ENCODE assay signal across 1 cellular context in the genomic region with DNA sequence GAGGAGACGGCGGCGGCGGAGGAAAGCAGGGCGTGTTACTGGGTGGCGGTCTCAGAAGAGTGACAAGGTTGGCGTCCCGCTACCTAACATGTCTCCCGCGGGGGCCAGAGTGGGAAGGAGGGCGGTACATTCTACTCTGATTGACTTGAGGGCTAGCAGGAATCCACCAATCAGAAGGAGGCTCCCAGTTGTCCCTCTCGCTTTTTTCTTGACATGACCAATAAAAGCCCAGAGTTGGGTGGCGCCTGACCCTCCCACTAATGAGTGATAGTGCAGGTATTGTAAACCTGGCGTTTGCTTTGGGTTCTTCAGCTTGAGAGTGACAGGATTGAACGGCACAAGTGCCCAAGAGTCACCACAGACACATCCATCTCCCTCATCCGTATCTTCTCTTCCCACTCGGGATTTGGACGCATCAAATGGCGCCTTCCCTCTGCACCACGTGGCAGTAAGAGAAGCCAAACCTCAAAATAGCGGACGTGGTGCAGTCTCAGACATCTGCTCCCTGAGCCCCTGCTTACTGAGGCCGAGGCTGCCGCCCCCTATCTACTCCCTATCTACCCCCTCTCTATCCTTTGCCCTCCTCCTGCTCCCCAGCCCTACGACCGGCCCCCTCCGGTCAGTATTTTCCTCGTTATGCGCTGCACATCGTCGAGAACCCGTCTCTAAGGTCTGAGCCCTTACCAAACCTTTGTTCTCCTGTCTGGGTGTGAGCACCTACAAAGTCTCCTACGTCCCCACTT.
TF ChIP-seq lines count a peak whose summit lies in the region.

No MANE protein-coding gene starts in this region.

TF ChIP-seq in HepG2, 621 proteins besides CTCF, POLR2A, EP300 and RAD21 (continued from another document and continues in another):
- TF ChIP-seq, protein P1, sequence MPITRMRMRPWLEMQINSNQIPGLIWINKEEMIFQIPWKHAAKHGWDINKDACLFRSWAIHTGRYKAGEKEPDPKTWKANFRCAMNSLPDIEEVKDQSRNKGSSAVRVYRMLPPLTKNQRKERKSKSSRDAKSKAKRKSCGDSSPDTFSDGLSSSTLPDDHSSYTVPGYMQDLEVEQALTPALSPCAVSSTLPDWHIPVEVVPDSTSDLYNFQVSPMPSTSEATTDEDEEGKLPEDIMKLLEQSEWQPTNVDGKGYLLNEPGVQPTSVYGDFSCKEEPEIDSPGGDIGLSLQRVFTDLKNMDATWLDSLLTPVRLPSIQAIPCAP (CRISPR knock-in tag; IDR thresholded peaks at IDR 0.05; ENCODE audit: low read depth): 0 out of 2 replicates have a peak, but pooled peaks have one; percentile 64
- TF ChIP-seq KMT2A (CRISPR knock-in tag; IDR thresholded peaks at IDR 0.05) (peak; percentile 67; the same call in 1 of the 2 replicates), NFE2L2 (IDR thresholded peaks at IDR 0.05; ENCODE audit: low read length) (peak; percentile 40; the same call in 1 of the 2 replicates), U2AF1 (optimal IDR thresholded peaks at IDR 0.05; ENCODE audit: low read depth, low read length) (peak; percentile 69), FOXO1 (CRISPR knock-in tag; IDR thresholded peaks at IDR 0.05) (peak; percentile 15), SOX13 (IDR thresholded peaks at IDR 0.05) (no peak), SOX13 (CRISPR knock-in tag; conservative IDR thresholded peaks at IDR 0.05 in 1 of 2, IDR thresholded peaks at IDR 0.05 in 1 of 2) (0 out of 4 replicates have a peak, but pooled peaks of 1 of the 2 experiments have one; percentile 3), PHF5A (CRISPR knock-in tag; IDR thresholded peaks at IDR 0.05; ENCODE audit: low read depth, unreplicated experiment) (no peak), RCOR2 (CRISPR knock-in tag; IDR thresholded peaks at IDR 0.05) (peak; percentile 6; the same call in 1 of the 2 replicates), KDM4B (CRISPR knock-in tag; IDR thresholded peaks at IDR 0.05) (peak; percentile 30), RNF2 (conservative IDR thresholded peaks at IDR 0.05; ENCODE audit: low read depth) (0 out of 2 replicates have a peak, but pooled peaks have one; percentile 25), KDM5B (CRISPR knock-in tag; IDR thresholded peaks at IDR 0.05; ENCODE audit: borderline replicate concordance) (0 out of 2 replicates have a peak, but pooled peaks have one; percentile 12), FOSL2 (CRISPR knock-in tag; IDR thresholded peaks at IDR 0.05) (peak; percentile 20; the same call in 1 of the 2 replicates), AHR (CRISPR knock-in tag; IDR thresholded peaks at IDR 0.05) (peak; percentile 81; the same call in 1 of the 2 replicates), ZSCAN31 (CRISPR knock-in tag; IDR thresholded peaks at IDR 0.05; ENCODE audit: low read depth) (peak; percentile 15), CBFB (CRISPR knock-in tag; IDR thresholded peaks at IDR 0.05) (no peak), ZBTB20 (CRISPR knock-in tag; IDR thresholded peaks at IDR 0.05; ENCODE audit: borderline replicate concordance, low read depth) (peak; percentile 64; the same call in 1 of the 2 replicates), ZNF558 (CRISPR knock-in tag; IDR thresholded peaks at IDR 0.05; ENCODE audit: borderline replicate concordance) (no peak; the same call in 1 of the 2 replicates), ZNF788 (CRISPR knock-in tag; IDR thresholded peaks at IDR 0.05; ENCODE audit: borderline replicate concordance) (no peak), HOXA3 (CRISPR knock-in tag; IDR thresholded peaks at IDR 0.05) (peak; percentile 26; the same call in 1 of the 2 replicates), ZNF891 (CRISPR knock-in tag; IDR thresholded peaks at IDR 0.05) (no peak), GLI4 (CRISPR knock-in tag; IDR thresholded peaks at IDR 0.05; ENCODE audit: borderline replicate concordance) (no peak), ASH2L (IDR thresholded peaks at IDR 0.05; ENCODE audit: insufficient read length, low read depth, low read length) (peak; percentile 44), ZNF781 (CRISPR knock-in tag; IDR thresholded peaks at IDR 0.05; ENCODE audit: borderline replicate concordance, not compliant biosample characterization) (peak; percentile 62), TP53 (CRISPR knock-in tag; conservative IDR thresholded peaks at IDR 0.05) (no peak), CHD4 (IDR thresholded peaks at IDR 0.05; ENCODE audit: borderline replicate concordance, low read length) (no peak), ZNF441 (CRISPR knock-in tag; IDR thresholded peaks at IDR 0.05; ENCODE audit: borderline replicate concordance) (peak; percentile 10; the same call in 1 of the 2 replicates), ZNF331 (CRISPR knock-in tag; IDR thresholded peaks at IDR 0.05) (peak; percentile 20; the same call in 1 of the 2 replicates), ZNF749 (CRISPR knock-in tag; IDR thresholded peaks at IDR 0.05; ENCODE audit: borderline replicate concordance) (peak; percentile 86; the same call in 1 of the 2 replicates), YEATS4 (CRISPR knock-in tag; IDR thresholded peaks at IDR 0.05; ENCODE audit: borderline replicate concordance) (peak; percentile 85)
- TF ChIP-seq, protein P2, sequence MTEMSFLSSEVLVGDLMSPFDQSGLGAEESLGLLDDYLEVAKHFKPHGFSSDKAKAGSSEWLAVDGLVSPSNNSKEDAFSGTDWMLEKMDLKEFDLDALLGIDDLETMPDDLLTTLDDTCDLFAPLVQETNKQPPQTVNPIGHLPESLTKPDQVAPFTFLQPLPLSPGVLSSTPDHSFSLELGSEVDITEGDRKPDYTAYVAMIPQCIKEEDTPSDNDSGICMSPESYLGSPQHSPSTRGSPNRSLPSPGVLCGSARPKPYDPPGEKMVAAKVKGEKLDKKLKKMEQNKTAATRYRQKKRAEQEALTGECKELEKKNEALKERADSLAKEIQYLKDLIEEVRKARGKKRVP (CRISPR knock-in tag; IDR thresholded peaks at IDR 0.05): 0 out of 4 replicates have a peak, but pooled peaks of 1 of the 2 experiments have one; percentile 28
- TF ChIP-seq, protein P3, sequence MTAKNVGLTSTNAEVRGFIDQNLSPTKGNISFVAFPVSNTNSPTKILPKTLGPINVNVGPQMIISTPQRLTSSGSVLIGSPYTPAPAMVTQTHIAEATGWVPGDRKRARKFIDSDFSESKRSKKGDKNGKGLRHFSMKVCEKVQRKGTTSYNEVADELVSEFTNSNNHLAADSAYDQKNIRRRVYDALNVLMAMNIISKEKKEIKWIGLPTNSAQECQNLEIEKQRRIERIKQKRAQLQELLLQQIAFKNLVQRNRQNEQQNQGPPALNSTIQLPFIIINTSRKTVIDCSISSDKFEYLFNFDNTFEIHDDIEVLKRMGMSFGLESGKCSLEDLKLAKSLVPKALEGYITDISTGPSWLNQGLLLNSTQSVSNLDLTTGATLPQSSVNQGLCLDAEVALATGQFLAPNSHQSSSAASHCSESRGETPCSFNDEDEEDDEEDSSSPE (CRISPR knock-in tag; IDR thresholded peaks at IDR 0.05): peak; percentile 64; the same call in 1 of the 2 replicates
- TF ChIP-seq, protein P4, sequence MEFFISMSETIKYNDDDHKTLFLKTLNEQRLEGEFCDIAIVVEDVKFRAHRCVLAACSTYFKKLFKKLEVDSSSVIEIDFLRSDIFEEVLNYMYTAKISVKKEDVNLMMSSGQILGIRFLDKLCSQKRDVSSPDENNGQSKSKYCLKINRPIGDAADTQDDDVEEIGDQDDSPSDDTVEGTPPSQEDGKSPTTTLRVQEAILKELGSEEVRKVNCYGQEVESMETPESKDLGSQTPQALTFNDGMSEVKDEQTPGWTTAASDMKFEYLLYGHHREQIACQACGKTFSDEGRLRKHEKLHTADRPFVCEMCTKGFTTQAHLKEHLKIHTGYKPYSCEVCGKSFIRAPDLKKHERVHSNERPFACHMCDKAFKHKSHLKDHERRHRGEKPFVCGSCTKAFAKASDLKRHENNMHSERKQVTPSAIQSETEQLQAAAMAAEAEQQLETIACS (CRISPR knock-in tag; IDR thresholded peaks at IDR 0.05): peak; percentile 1; the same call in 1 of the 2 replicates
- TF ChIP-seq, protein P5, sequence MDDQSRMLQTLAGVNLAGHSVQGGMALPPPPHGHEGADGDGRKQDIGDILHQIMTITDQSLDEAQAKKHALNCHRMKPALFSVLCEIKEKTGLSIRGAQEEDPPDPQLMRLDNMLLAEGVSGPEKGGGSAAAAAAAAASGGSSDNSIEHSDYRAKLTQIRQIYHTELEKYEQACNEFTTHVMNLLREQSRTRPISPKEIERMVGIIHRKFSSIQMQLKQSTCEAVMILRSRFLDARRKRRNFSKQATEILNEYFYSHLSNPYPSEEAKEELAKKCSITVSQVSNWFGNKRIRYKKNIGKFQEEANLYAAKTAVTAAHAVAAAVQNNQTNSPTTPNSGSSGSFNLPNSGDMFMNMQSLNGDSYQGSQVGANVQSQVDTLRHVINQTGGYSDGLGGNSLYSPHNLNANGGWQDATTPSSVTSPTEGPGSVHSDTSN (CRISPR knock-in tag; IDR thresholded peaks at IDR 0.05; ENCODE audit: borderline replicate concordance): 0 out of 2 replicates have a peak, but pooled peaks have one; percentile 23
- TF ChIP-seq, protein P6, sequence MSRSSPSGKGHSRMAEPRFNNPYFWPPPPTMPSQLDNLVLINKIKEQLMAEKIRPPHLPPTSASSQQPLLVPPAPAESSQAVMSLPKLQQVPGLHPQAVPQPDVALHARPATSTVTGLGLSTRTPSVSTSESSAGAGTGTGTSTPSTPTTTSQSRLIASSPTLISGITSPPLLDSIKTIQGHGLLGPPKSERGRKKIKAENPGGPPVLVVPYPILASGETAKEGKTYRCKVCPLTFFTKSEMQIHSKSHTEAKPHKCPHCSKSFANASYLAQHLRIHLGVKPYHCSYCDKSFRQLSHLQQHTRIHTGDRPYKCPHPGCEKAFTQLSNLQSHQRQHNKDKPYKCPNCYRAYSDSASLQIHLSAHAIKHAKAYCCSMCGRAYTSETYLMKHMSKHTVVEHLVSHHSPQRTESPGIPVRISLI (CRISPR knock-in tag; IDR thresholded peaks at IDR 0.05; ENCODE audit: borderline replicate concordance): peak; percentile 96
- TF ChIP-seq, protein P7, sequence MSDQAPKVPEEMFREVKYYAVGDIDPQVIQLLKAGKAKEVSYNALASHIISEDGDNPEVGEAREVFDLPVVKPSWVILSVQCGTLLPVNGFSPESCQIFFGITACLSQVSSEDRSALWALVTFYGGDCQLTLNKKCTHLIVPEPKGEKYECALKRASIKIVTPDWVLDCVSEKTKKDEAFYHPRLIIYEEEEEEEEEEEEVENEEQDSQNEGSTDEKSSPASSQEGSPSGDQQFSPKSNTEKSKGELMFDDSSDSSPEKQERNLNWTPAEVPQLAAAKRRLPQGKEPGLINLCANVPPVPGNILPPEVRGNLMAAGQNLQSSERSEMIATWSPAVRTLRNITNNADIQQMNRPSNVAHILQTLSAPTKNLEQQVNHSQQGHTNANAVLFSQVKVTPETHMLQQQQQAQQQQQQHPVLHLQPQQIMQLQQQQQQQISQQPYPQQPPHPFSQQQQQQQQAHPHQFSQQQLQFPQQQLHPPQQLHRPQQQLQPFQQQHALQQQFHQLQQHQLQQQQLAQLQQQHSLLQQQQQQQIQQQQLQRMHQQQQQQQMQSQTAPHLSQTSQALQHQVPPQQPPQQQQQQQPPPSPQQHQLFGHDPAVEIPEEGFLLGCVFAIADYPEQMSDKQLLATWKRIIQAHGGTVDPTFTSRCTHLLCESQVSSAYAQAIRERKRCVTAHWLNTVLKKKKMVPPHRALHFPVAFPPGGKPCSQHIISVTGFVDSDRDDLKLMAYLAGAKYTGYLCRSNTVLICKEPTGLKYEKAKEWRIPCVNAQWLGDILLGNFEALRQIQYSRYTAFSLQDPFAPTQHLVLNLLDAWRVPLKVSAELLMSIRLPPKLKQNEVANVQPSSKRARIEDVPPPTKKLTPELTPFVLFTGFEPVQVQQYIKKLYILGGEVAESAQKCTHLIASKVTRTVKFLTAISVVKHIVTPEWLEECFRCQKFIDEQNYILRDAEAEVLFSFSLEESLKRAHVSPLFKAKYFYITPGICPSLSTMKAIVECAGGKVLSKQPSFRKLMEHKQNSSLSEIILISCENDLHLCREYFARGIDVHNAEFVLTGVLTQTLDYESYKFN (CRISPR knock-in tag; conservative IDR thresholded peaks at IDR 0.05): peak; percentile 12; the same call in 1 of the 2 replicates
- TF ChIP-seq, protein P8, sequence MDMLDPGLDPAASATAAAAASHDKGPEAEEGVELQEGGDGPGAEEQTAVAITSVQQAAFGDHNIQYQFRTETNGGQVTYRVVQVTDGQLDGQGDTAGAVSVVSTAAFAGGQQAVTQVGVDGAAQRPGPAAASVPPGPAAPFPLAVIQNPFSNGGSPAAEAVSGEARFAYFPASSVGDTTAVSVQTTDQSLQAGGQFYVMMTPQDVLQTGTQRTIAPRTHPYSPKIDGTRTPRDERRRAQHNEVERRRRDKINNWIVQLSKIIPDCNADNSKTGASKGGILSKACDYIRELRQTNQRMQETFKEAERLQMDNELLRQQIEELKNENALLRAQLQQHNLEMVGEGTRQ (IDR thresholded peaks at IDR 0.05; ENCODE audit: low read depth, low read length): peak; percentile 18; the same call in 1 of the 2 replicates
- TF ChIP-seq, protein P8 (CRISPR knock-in tag; IDR thresholded peaks at IDR 0.05; ENCODE audit: borderline replicate concordance): 0 out of 2 replicates have a peak, but pooled peaks have one; percentile 14
- TF ChIP-seq, protein P9, sequence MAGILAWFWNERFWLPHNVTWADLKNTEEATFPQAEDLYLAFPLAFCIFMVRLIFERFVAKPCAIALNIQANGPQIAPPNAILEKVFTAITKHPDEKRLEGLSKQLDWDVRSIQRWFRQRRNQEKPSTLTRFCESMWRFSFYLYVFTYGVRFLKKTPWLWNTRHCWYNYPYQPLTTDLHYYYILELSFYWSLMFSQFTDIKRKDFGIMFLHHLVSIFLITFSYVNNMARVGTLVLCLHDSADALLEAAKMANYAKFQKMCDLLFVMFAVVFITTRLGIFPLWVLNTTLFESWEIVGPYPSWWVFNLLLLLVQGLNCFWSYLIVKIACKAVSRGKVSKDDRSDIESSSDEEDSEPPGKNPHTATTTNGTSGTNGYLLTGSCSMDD (CRISPR knock-in tag; IDR thresholded peaks at IDR 0.05): no peak
- TF ChIP-seq, protein P10, sequence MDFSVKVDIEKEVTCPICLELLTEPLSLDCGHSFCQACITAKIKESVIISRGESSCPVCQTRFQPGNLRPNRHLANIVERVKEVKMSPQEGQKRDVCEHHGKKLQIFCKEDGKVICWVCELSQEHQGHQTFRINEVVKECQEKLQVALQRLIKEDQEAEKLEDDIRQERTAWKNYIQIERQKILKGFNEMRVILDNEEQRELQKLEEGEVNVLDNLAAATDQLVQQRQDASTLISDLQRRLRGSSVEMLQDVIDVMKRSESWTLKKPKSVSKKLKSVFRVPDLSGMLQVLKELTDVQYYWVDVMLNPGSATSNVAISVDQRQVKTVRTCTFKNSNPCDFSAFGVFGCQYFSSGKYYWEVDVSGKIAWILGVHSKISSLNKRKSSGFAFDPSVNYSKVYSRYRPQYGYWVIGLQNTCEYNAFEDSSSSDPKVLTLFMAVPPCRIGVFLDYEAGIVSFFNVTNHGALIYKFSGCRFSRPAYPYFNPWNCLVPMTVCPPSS (IDR thresholded peaks at IDR 0.05): no peak
- TF ChIP-seq, protein P11, sequence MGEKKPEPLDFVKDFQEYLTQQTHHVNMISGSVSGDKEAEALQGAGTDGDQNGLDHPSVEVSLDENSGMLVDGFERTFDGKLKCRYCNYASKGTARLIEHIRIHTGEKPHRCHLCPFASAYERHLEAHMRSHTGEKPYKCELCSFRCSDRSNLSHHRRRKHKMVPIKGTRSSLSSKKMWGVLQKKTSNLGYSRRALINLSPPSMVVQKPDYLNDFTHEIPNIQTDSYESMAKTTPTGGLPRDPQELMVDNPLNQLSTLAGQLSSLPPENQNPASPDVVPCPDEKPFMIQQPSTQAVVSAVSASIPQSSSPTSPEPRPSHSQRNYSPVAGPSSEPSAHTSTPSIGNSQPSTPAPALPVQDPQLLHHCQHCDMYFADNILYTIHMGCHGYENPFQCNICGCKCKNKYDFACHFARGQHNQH (CRISPR knock-in tag; IDR thresholded peaks at IDR 0.05): peak; percentile 18; the same call in 1 of the 2 replicates
